ENCODE assay signal across 8 cellular contexts in the genomic region with DNA sequence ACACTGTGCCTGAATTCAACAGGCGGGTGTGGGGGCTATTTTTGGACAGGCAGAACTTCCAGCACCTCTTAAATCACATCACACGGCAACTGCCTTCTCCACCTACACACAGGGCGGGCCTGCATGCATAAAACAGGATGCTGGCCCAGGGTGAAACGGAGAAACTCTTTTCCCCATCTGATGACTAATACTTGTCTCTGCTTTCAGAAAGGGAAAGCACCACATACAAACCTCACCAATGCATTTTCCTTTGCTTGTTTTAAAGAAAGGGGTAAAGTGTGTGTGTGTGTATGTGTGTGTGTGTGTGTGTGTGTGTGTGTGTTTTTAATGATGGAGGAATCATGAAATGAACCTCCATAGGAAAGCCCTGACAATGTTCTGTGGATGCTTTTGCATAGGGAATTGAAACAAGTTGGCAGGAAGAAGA. TPM values are rescaled to one million over a fixed set of nuclear protein-coding genes. Genes with fewer than 3 reads are reported as not detected.
DNase-seq lines count a peak whose midpoint lies in the region; ATAC-seq, FAIRE-seq and TF ChIP-seq lines count a peak whose summit lies in the region.

No MANE protein-coding gene starts in this region.

- H3K27me3 Mint-ChIP-seq in activated CD4-positive, alpha-beta memory T cell treated with anti-CD3 and anti-CD28 coated beads for 36 hours: peaks cover 10% of the 10 kb centered on the region
- no peaks in the 10 kb centered on the region for H3K27me3 Mint-ChIP-seq in nephron (ENCODE audit: low read depth)
- H3K27me3 Mint-ChIP-seq in effector memory CD8-positive, alpha-beta T cell: peaks cover 5 to 7% of the 10 kb centered on the region in 2 donors

- POLR2A ChIA-PET in activated CD4-positive, alpha-beta memory T cell treated with anti-CD3 and anti-CD28 coated beads for 36 hours (lab: Charles Lee): no interaction called here

- intact Hi-C loops in activated CD4-positive, alpha-beta memory T cell treated with anti-CD3 and anti-CD28 coated beads for 36 hours (cut with micrococcal nuclease): no loop called here

- H3K4me3 Mint-ChIP-seq in activated CD4-positive, alpha-beta memory T cell treated with anti-CD3 and anti-CD28 coated beads for 36 hours: no peak overlapping the region
- peak overlapping the region in 1 of 3 experiments; percentile 50 for H3K4me3 Mint-ChIP-seq in nephron
- no peak overlapping the region for H3K4me3 Mint-ChIP-seq in effector memory CD8-positive, alpha-beta T cell

- no peak for TF ChIP-seq CTCF in nephron (IDR thresholded peaks at IDR 0.05; ENCODE audit: unreplicated experiment in 3 of 3)

- peak; percentile 100 for ATAC-seq in HG02870 (IDR thresholded peaks at IDR 0.05; ENCODE audit: unreplicated experiment)
- no peak for ATAC-seq in effector memory CD8-positive, alpha-beta T cell (replicated peaks)

- no peak for FAIRE-seq in HTR-8/SVneo (lab: Jason Lieb, UNC)

- CTCF ChIA-PET in activated CD4-positive, alpha-beta memory T cell treated with anti-CD3 and anti-CD28 coated beads for 36 hours (lab: Charles Lee): no interaction called here

- no peaks in the 10 kb centered on the region for H3K9me3 Mint-ChIP-seq in activated CD4-positive, alpha-beta memory T cell treated with anti-CD3 and anti-CD28 coated beads for 36 hours
- no peaks in the 10 kb centered on the region for H3K9me3 Mint-ChIP-seq in nephron
- H3K9me3 Mint-ChIP-seq in effector memory CD8-positive, alpha-beta T cell: peaks cover 0 to 6% of the 10 kb centered on the region in 2 donors

- peaks cover 7% of the 10 kb centered on the region for H3K4me1 Mint-ChIP-seq in activated CD4-positive, alpha-beta memory T cell treated with anti-CD3 and anti-CD28 coated beads for 36 hours (ENCODE audit: low read depth)
- peaks cover 32% of the 10 kb centered on the region for H3K4me1 Mint-ChIP-seq in nephron
- H3K4me1 Mint-ChIP-seq in effector memory CD8-positive, alpha-beta T cell (ENCODE audit: low read depth in 2 of 2): no peaks in the 10 kb centered on the region

- no peak overlapping the region for H3K27ac Mint-ChIP-seq in activated CD4-positive, alpha-beta memory T cell treated with anti-CD3 and anti-CD28 coated beads for 36 hours
- H3K27ac Mint-ChIP-seq in nephron: peak overlapping the region in 2 of 3 experiments; percentile 51 to 67
- H3K27ac Mint-ChIP-seq in effector memory CD8-positive, alpha-beta T cell: no peak overlapping the region

- DNase-seq in activated CD8-positive, alpha-beta memory T cell treated with anti-CD3 and anti-CD28 coated beads for 48 hours (ENCODE audit: low read depth in 2 of 3, low spot score in 2 of 3): peak in 2 of 3 experiments; percentile 2 to 20
- no peak for DNase-seq in activated CD8-positive, alpha-beta memory T cell treated with anti-CD3 and anti-CD28 coated beads, Interleukin-2, amount 50 U/mL, for 4 hours
- peak; percentile 64 for DNase-seq in activated CD4-positive, alpha-beta memory T cell treated with anti-CD3 and anti-CD28 coated beads for 36 hours
- DNase-seq in HTR-8/SVneo (ENCODE audit: insufficient read length, low spot score) (no peak), germinal center (ENCODE audit: low spot score) (no peak)
- no peak for DNase-seq in effector memory CD8-positive, alpha-beta T cell

- H3K36me3 Mint-ChIP-seq in activated CD4-positive, alpha-beta memory T cell treated with anti-CD3 and anti-CD28 coated beads for 36 hours: no peaks in the 10 kb centered on the region
- H3K36me3 Mint-ChIP-seq in nephron (ENCODE audit: low read depth): no peaks in the 10 kb centered on the region
- no peaks in the 10 kb centered on the region for H3K36me3 Mint-ChIP-seq in effector memory CD8-positive, alpha-beta T cell (ENCODE audit: insufficient read depth)

RNA-seq across cellular contexts. Expression of gene SPAG17, which starts 48.5 kb away (rescaled TPM):
- not detected for total RNA-seq in activated CD4-positive, alpha-beta memory T cell treated with anti-CD3 and anti-CD28 coated beads for 36 hours

Comparison
In these comparisons a context has a peak if more than half of its experiments do, and no peak if none do; other contexts are left out.
1. DNase-seq: peak in activated CD8-positive, alpha-beta memory T cell treated with anti-CD3 and anti-CD28 coated beads for 48 hours (2 of 3) and activated CD4-positive, alpha-beta memory T cell treated with anti-CD3 and anti-CD28 coated beads for 36 hours (single experiment); none in activated CD8-positive, alpha-beta memory T cell treated with anti-CD3 and anti-CD28 coated beads, Interleukin-2, amount 50 U/mL, for 4 hours (single experiment), HTR-8/SVneo (single experiment), effector memory CD8-positive, alpha-beta T cell (0 of 3) and germinal center (single experiment).
2. H3K27ac Mint-ChIP-seq: peak in nephron (2 of 3); none in activated CD4-positive, alpha-beta memory T cell treated with anti-CD3 and anti-CD28 coated beads for 36 hours (single experiment) and effector memory CD8-positive, alpha-beta T cell (0 of 2).